Comparison of ENCODE assay signal across 19 cellular contexts in genomic region chr9:25225938-25226760, GRCh38.
"Had no signal": no experiment of that assay in that cellular context is flagged by ENCODE, and none has a peak within 500 bp of the region (broad histone marks: within the 10 kb centered on the region; RNA-seq: fewer than 3 reads in every experiment).

No MANE protein-coding gene starts in this region.

- H3K9me3 ChIP-seq: colonic mucosa, psoas muscle, right lobe of liver, thoracic aorta, transverse colon had no signal

- H3K27ac ChIP-seq: colonic mucosa, hepatocyte, left lung, lower lobe of right lung, psoas muscle, right lobe of liver, skin epidermis, stomach, thoracic aorta, transverse colon had no signal

- H3K36me3 ChIP-seq: colonic mucosa, left lung, lower lobe of right lung, right lobe of liver, stomach, thoracic aorta, transverse colon had no signal

- H3K27me3 ChIP-seq: colonic mucosa, hepatocyte, left lung, right lobe of liver, stomach, transverse colon had no signal

- H3K4me3 ChIP-seq: colonic mucosa, hepatocyte, left lung, lower lobe of right lung, psoas muscle, right lobe of liver, skin epidermis, stomach, thoracic aorta, transverse colon had no signal

- ATAC-seq: left lung, psoas muscle, right lobe of liver had no signal

- DNase-seq: colonic mucosa; effector CD4-positive, alpha-beta T cell; foreskin melanocyte; head of caudate nucleus; kidney glomerular epithelial cell; lower lobe of right lung; naive B cell; retina; right lobe of liver; stimulated activated CD4-positive, alpha-beta T cell treated with anti-CD3 and anti-CD28 coated beads, Interleukin-2, amount 100 ng/mL, for 24 hours; stimulated activated CD4-positive, alpha-beta T cell treated with anti-CD3 and anti-CD28 coated beads, Interleukin-4, amount 100 ng/mL, for 4 hours; stimulated activated naive CD4-positive, alpha-beta T cell; stomach; transverse colon had no signal

- H3K4me1 ChIP-seq: colonic mucosa, left lung, lower lobe of right lung, psoas muscle, right lobe of liver, stomach, transverse colon had no signal
